In the genomic region with DNA sequence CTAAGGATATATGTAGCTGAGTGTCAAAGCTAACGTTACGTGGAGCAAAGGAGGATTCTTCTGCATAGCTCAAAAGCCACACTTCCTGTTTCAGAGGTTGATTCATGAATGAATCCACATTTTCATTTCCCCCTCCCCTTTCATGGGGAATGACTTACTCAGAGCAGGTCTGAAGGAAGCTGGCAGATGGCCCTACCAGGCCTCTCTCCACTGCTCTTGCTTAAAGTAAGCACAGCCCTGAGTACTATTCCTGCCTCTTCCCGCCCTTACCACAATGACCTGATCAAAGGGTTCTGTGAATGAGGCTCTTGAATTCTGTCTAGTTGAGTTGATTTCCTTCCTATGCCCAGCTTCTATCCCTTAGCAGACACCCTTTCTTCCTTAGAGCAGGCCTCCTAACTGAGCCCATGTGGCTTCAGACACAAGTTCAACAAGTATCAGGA, we compare ENCODE assay signal across 8 cellular contexts. TPM values are rescaled to one million over a fixed set of nuclear protein-coding genes. Genes with fewer than 3 reads are reported as not detected.
DNase-seq lines count a peak whose midpoint lies in the region; ATAC-seq and TF ChIP-seq lines count a peak whose summit lies in the region.

No MANE protein-coding gene starts in this region.

- peaks cover 48% of the 10 kb centered on the region for H3K4me1 Mint-ChIP-seq in activated T-cell treated with anti-CD3 and anti-CD28 coated beads, Interleukin-2, amount 50 U/mL, for 24 hours (ENCODE audit: low read depth)
- peaks cover 35% of the 10 kb centered on the region for H3K4me1 Mint-ChIP-seq in stimulated activated naive CD8-positive, alpha-beta T cell treated with anti-CD3 and anti-CD28 coated beads, Interleukin-15, Interleukin-2, amounts not matched to agents 100 ng/mL and 50 ng/mL, for 24 hours (ENCODE audit: low read depth)

- POLR2A ChIA-PET in PC-3 (lab: Charles Lee; ENCODE audit: unreplicated experiment), result interaction anchor here (0.6 to 0.7 kb wide), 2 partner anchors 11 to 130 kb away, joined by 3 to 5 read pairs; no protein-coding TSS in a partner anchor

- H2AFZ ChIP-seq in PC-3 (ENCODE audit: low read length), result peak overlapping the region; percentile 43

- H3K27ac ChIP-seq in PC-3 (ENCODE audit: low read length), result peak overlapping the region; percentile 50
- peak overlapping the region; percentile 72 for H3K27ac ChIP-seq in epithelial cell of prostate

- BruUV-seq in PC-3 (replicated peaks; lab: Mats Ljungman, UMichigan), result no TSS peak

- no peaks in the 10 kb centered on the region for H4K20me1 ChIP-seq in PC-3 (ENCODE audit: low read length)

- ATAC-seq in PC-3, result peak; percentile 98
- no peak for ATAC-seq in GM18907 (IDR thresholded peaks at IDR 0.05; ENCODE audit: unreplicated experiment)

- H3K27me3 ChIP-seq in PC-3 (ENCODE audit: low read length), result no peaks in the 10 kb centered on the region

- H3K27ac Mint-ChIP-seq in activated T-cell treated with anti-CD3 and anti-CD28 coated beads, Interleukin-2, amount 50 U/mL, for 24 hours, result peak overlapping the region; percentile 58
- peak overlapping the region; percentile 24 for H3K27ac Mint-ChIP-seq in stimulated activated naive CD8-positive, alpha-beta T cell treated with anti-CD3 and anti-CD28 coated beads, Interleukin-15, Interleukin-2, amounts not matched to agents 100 ng/mL and 50 ng/mL, for 24 hours

- H3K36me3 Mint-ChIP-seq in activated T-cell treated with anti-CD3 and anti-CD28 coated beads, Interleukin-2, amount 50 U/mL, for 24 hours (ENCODE audit: low read depth), result no peaks in the 10 kb centered on the region
- H3K36me3 Mint-ChIP-seq in stimulated activated naive CD8-positive, alpha-beta T cell treated with anti-CD3 and anti-CD28 coated beads, Interleukin-15, Interleukin-2, amounts not matched to agents 100 ng/mL and 50 ng/mL, for 24 hours (ENCODE audit: low read depth), result no peaks in the 10 kb centered on the region

- peak overlapping the region; percentile 58 for H3K4me2 ChIP-seq in PC-3 (ENCODE audit: low read length)

- no peaks in the 10 kb centered on the region for H3K9me3 Mint-ChIP-seq in activated T-cell treated with anti-CD3 and anti-CD28 coated beads, Interleukin-2, amount 50 U/mL, for 24 hours
- H3K9me3 Mint-ChIP-seq in stimulated activated naive CD8-positive, alpha-beta T cell treated with anti-CD3 and anti-CD28 coated beads, Interleukin-15, Interleukin-2, amounts not matched to agents 100 ng/mL and 50 ng/mL, for 24 hours, result no peaks in the 10 kb centered on the region

- no peak overlapping the region for H3K4me3 Mint-ChIP-seq in activated T-cell treated with anti-CD3 and anti-CD28 coated beads, Interleukin-2, amount 50 U/mL, for 24 hours
- no peak overlapping the region for H3K4me3 Mint-ChIP-seq in stimulated activated naive CD8-positive, alpha-beta T cell treated with anti-CD3 and anti-CD28 coated beads, Interleukin-15, Interleukin-2, amounts not matched to agents 100 ng/mL and 50 ng/mL, for 24 hours

- DNase-seq in activated T-cell treated with anti-CD3 and anti-CD28 coated beads, Interleukin-2, amount 50 U/mL, for 24 hours, result no peak
- no peak for DNase-seq in activated T-cell treated with anti-CD3 and anti-CD28 coated beads for 4 hours
- peak; percentile 96 for DNase-seq in PC-3
- peak; percentile 79 for DNase-seq in epithelial cell of prostate (ENCODE audit: low read depth, low spot score)
- no peak for DNase-seq in stimulated activated CD8-positive, alpha-beta memory T cell treated with anti-CD3 and anti-CD28 coated beads, Interleukin-4, amount 100 ng/mL, for 48 hours
- DNase-seq in NCI-H524 treated with DMSO at 0.1 percent for 48 hours (lab: John Stamatoyannopoulos, UW), result no peak

- intact Hi-C loops in PC-3 (cut with micrococcal nuclease), result no loop called here

- no peaks in the 10 kb centered on the region for H3K9me3 ChIP-seq in PC-3 (ENCODE audit: low read length)

- H3F3A ChIP-seq in PC-3 (ENCODE audit: low read length, unreplicated experiment), result no peaks in the 10 kb centered on the region

- peaks cover 16% of the 10 kb centered on the region for H3K4me1 ChIP-seq in PC-3 (ENCODE audit: insufficient read depth, low read length)

- no peak for TF ChIP-seq CTCF in PC-3 (conservative IDR thresholded peaks at IDR 0.05; ENCODE audit: low read depth, low read length)

- H3K27me3 Mint-ChIP-seq in activated T-cell treated with anti-CD3 and anti-CD28 coated beads, Interleukin-2, amount 50 U/mL, for 24 hours, result no peaks in the 10 kb centered on the region
- H3K27me3 Mint-ChIP-seq in stimulated activated naive CD8-positive, alpha-beta T cell treated with anti-CD3 and anti-CD28 coated beads, Interleukin-15, Interleukin-2, amounts not matched to agents 100 ng/mL and 50 ng/mL, for 24 hours, result no peaks in the 10 kb centered on the region

- no peak overlapping the region for H3K4me3 ChIP-seq in PC-3 (ENCODE audit: low read length)

- H3K79me2 ChIP-seq in PC-3 (ENCODE audit: low read length), result 0 out of 2 replicates have a peak, but pooled peaks cover 3% of the 10 kb centered on the region

- H3K9ac ChIP-seq in PC-3 (ENCODE audit: low read length), result no peak overlapping the region; the same call in 1 of the 2 replicates

- H3K36me3 ChIP-seq in PC-3 (ENCODE audit: low read depth, low read length), result no peaks in the 10 kb centered on the region

- H3K9me2 ChIP-seq in PC-3 (replicated peaks; ENCODE audit: low read length), result no peaks in the 10 kb centered on the region

- CTCF ChIA-PET in PC-3 (lab: Charles Lee), result interaction anchor here (0.6 to 1.4 kb wide), 6 partner anchors 9 to 56 kb away, joined by 3 to 8 read pairs (median 4); no protein-coding TSS in a partner anchor

RNA-seq across cellular contexts. Expression of a gene that starts 6.3 kb away (rescaled TPM):
- 1.3 and 2.1 TPM in 2 replicates for total RNA-seq in PC-3 (2014; rRNA removed)

RNA-seq across cellular contexts. Expression of a gene that starts 18.1 kb away (rescaled TPM):
- 7.3 and 8.5 TPM in 2 replicates for total RNA-seq in PC-3 (2014; rRNA removed)

RNA-seq across cellular contexts. Expression of a gene that starts 43.0 kb away (rescaled TPM):
- 24.3 and 43.3 TPM in 2 replicates for total RNA-seq in PC-3 (2014; rRNA removed)

Comparison
In these comparisons a context has a peak if more than half of its experiments do, and no peak if none do; other contexts are left out.
1. DNase-seq: peak in PC-3 (single experiment) and epithelial cell of prostate (single experiment); none in activated T-cell treated with anti-CD3 and anti-CD28 coated beads, Interleukin-2, amount 50 U/mL, for 24 hours (single experiment), activated T-cell treated with anti-CD3 and anti-CD28 coated beads for 4 hours (single experiment), stimulated activated CD8-positive, alpha-beta memory T cell treated with anti-CD3 and anti-CD28 coated beads, Interleukin-4, amount 100 ng/mL, for 48 hours (single experiment) and NCI-H524 treated with DMSO at 0.1 percent for 48 hours (single experiment).